35 cellular contexts compared by ENCODE assay signal in genomic region chrX:109403927-109404326, GRCh38.
"Had no signal": no experiment of that assay in that cellular context is flagged by ENCODE, and none has a peak within 500 bp of the region (broad histone marks: within the 10 kb centered on the region; RNA-seq: fewer than 3 reads in every experiment).

No MANE protein-coding gene starts in this region.

- H3K27me3 ChIP-seq: body of pancreas, MG63, Peyer's patch, SJSA1 had no signal

- H3K4me1 Mint-ChIP-seq: activated CD4-positive, alpha-beta T cell treated with anti-CD3 and anti-CD28 coated beads for 36 hours; activated CD4-positive, alpha-beta T cell treated with anti-CD3 and anti-CD28 coated beads, Interleukin-2, amount 10 ng/mL, durations not matched to agents 7 days and 5 days had no signal

- H3K36me3 ChIP-seq: adrenal gland, MG63, Peyer's patch, SJSA1 had no signal

- H3K27me3 Mint-ChIP-seq: activated CD4-positive, alpha-beta T cell treated with anti-CD3 and anti-CD28 coated beads, Interleukin-2, amount 10 ng/mL, durations not matched to agents 7 days and 5 days had no signal

- H3K27ac Mint-ChIP-seq: activated CD4-positive, alpha-beta T cell treated with anti-CD3 and anti-CD28 coated beads for 36 hours; activated CD4-positive, alpha-beta T cell treated with anti-CD3 and anti-CD28 coated beads, Interleukin-2, amount 10 ng/mL, durations not matched to agents 7 days and 5 days; activated CD8-positive, alpha-beta T cell treated with anti-CD3 and anti-CD28 coated beads, Interleukin-2, amount 10 ng/mL, durations not matched to agents 7 days and 5 days; activated naive CD4-positive, alpha-beta T cell treated with anti-CD3 and anti-CD28 coated beads for 36 hours; activated naive CD4-positive, alpha-beta T cell treated with anti-CD3 and anti-CD28 coated beads, Interleukin-2, amount 50 U/mL, for 72 hours; activated T-cell treated with anti-CD3 and anti-CD28 coated beads, Interleukin-2, amount 50 U/mL, for 24 hours; activated T-helper 2 cell treated with anti-CD3 and anti-CD28 coated beads, Interferon-gamma antibody, Interleukin-2, Interleukin-4, amounts not matched to agents 10 μg/mL and 5 μg/mL and 100 μg/mL, durations not matched to agents 14 hours and 24 hours and 36 hours; T-helper 1 cell treated with Interleukin-12 subunit alpha and Interleukin-12 subunit beta and Interleukin-4 antibody, amounts not matched to agents 30 μg/mL and 1 μg/mL, for 36 hours; T-helper 2 cell treated with Interferon-gamma antibody and Interleukin-4, amounts not matched to agents 5 μg/mL and 100 μg/mL, for 36 hours had no signal

- H3K27ac ChIP-seq: adrenal gland, body of pancreas, Peyer's patch, SJSA1 had no signal

- H3K4me3 Mint-ChIP-seq: activated CD4-positive, alpha-beta T cell treated with anti-CD3 and anti-CD28 coated beads for 36 hours; activated CD4-positive, alpha-beta T cell treated with anti-CD3 and anti-CD28 coated beads, Interleukin-2, amount 10 ng/mL, durations not matched to agents 7 days and 5 days; activated CD8-positive, alpha-beta T cell treated with anti-CD3 and anti-CD28 coated beads, Interleukin-2, amount 10 ng/mL, durations not matched to agents 7 days and 5 days; activated naive CD4-positive, alpha-beta T cell treated with anti-CD3 and anti-CD28 coated beads for 36 hours; activated T-cell treated with anti-CD3 and anti-CD28 coated beads, Interleukin-2, amount 50 U/mL, for 24 hours; T-helper 1 cell treated with Interleukin-12 subunit alpha and Interleukin-12 subunit beta and Interleukin-4 antibody, amounts not matched to agents 30 μg/mL and 1 μg/mL, for 36 hours; T-helper 2 cell treated with Interferon-gamma antibody and Interleukin-4, amounts not matched to agents 5 μg/mL and 100 μg/mL, for 36 hours had no signal

- ATAC-seq: activated CD4-positive, alpha-beta T cell treated with anti-CD3 and anti-CD28 coated beads for 36 hours; activated CD4-positive, CD25-positive, alpha-beta regulatory T cell treated with anti-CD3 and anti-CD28 coated beads, Interleukin-2, amount 50 U/mL, for 24 hours; activated CD8-positive, alpha-beta T cell treated with anti-CD3 and anti-CD28 coated beads, Interleukin-2, amount 10 ng/mL, durations not matched to agents 7 days and 5 days; activated naive CD4-positive, alpha-beta T cell treated with anti-CD3 and anti-CD28 coated beads, Interleukin-2, amount 50 U/mL, for 72 hours; body of pancreas; PC-3 had no signal

- DNase-seq: activated CD4-positive, alpha-beta T cell treated with anti-CD3 and anti-CD28 coated beads for 36 hours; activated CD4-positive, alpha-beta T cell treated with anti-CD3 and anti-CD28 coated beads, Interleukin-2, amount 10 ng/mL, durations not matched to agents 7 days and 5 days; activated CD4-positive, alpha-beta T cell treated with anti-CD3 and anti-CD28 coated beads, Interleukin-2, amount 50 U/mL, for 48 hours; activated CD8-positive, alpha-beta T cell treated with anti-CD3 and anti-CD28 coated beads, Interleukin-2, amount 10 ng/mL, durations not matched to agents 7 days and 5 days; activated gamma-delta T cell; activated naive CD4-positive, alpha-beta T cell treated with anti-CD3 and anti-CD28 coated beads for 36 hours; activated T-cell treated with anti-CD3 and anti-CD28 coated beads, Interleukin-2, amount 50 U/mL, for 24 hours; adrenal gland; body of pancreas; caudate nucleus; cerebellar nuclear complex; Karpas-422; KBM-7; MG63; NCI-H1048; NCI-H1105 treated with DMSO at 0.1 percent for 48 hours; NCI-H1436; NCI-H1694; NCI-H1930; NCI-H2081 treated with DMSO at 0.1 percent for 48 hours; NCI-H345; NCI-H510A; NCI-H526; NCI-H774; PC-3; Peyer's patch; RPMI8226; SHP77 treated with DMSO at 0.1 percent for 48 hours; SK-N-SH had no signal

- H3K9me3 Mint-ChIP-seq: activated CD4-positive, alpha-beta T cell treated with anti-CD3 and anti-CD28 coated beads, Interleukin-2, amount 10 ng/mL, durations not matched to agents 7 days and 5 days; activated naive CD4-positive, alpha-beta T cell treated with anti-CD3 and anti-CD28 coated beads for 36 hours; activated naive CD4-positive, alpha-beta T cell treated with anti-CD3 and anti-CD28 coated beads, Interleukin-2, amount 50 U/mL, for 72 hours; activated T-cell treated with anti-CD3 and anti-CD28 coated beads, Interleukin-2, amount 50 U/mL, for 24 hours; activated T-helper 2 cell treated with anti-CD3 and anti-CD28 coated beads, Interferon-gamma antibody, Interleukin-2, Interleukin-4, amounts not matched to agents 10 μg/mL and 5 μg/mL and 100 μg/mL, durations not matched to agents 14 hours and 24 hours and 36 hours; T-helper 1 cell treated with Interleukin-12 subunit alpha and Interleukin-12 subunit beta and Interleukin-4 antibody, amounts not matched to agents 30 μg/mL and 1 μg/mL, for 36 hours; T-helper 2 cell treated with Interferon-gamma antibody and Interleukin-4, amounts not matched to agents 5 μg/mL and 100 μg/mL, for 36 hours had no signal

- H3K4me1 ChIP-seq: adrenal gland, body of pancreas, Peyer's patch, SJSA1 had no signal

- H3K9me3 ChIP-seq: adrenal gland, body of pancreas, MG63, Peyer's patch, SJSA1, SK-N-SH had no signal

- H3K36me3 Mint-ChIP-seq: activated naive CD4-positive, alpha-beta T cell treated with anti-CD3 and anti-CD28 coated beads, Interleukin-2, amount 50 U/mL, for 72 hours had no signal

- H3K9ac ChIP-seq: SK-N-SH had no signal

- H3K4me2 ChIP-seq: SK-N-SH had no signal

- H3K4me3 ChIP-seq: adrenal gland, body of pancreas, MG63, Peyer's patch, SJSA1 had no signal

- H3K9me2 ChIP-seq: SK-N-SH had no signal
